Comparison of ENCODE assay signal across 13 cellular contexts in genomic region chr1:159889202-159889601, GRCh38. TPM values are rescaled to one million over a fixed set of nuclear protein-coding genes. Genes with fewer than 3 reads are reported as not detected.
A peak's percentile ranks its signal among the peaks of the same experiment; 100 is the strongest.
DNase-seq lines count a peak whose midpoint lies in the region; ATAC-seq, FAIRE-seq and TF ChIP-seq lines count a peak whose summit lies in the region.
"Had no signal": no experiment of that assay in that cellular context is flagged by ENCODE, and none has a peak within 500 bp of the region (broad histone marks: within the 10 kb centered on the region; RNA-seq: fewer than 3 reads in every experiment).

No MANE protein-coding gene starts in this region.

- 0 out of 5 replicates have a peak, but pooled peaks cover 0 to 4% of the 10 kb centered on the region in 2 experiments for H3K27me3 ChIP-seq in K562 (ENCODE audit: control insufficient read depth in 2 of 2, insufficient read depth in 2 of 2, low read length in 2 of 2)

- no peaks in the 10 kb centered on the region for H4K20me1 ChIP-seq in K562 (replicated peaks; ENCODE audit: control insufficient read depth, insufficient read depth, low read length)

- intact Hi-C loops in K562 (cut with micrococcal nuclease) = no loop called here

- no peak for ATAC-seq in K562
- ATAC-seq in stimulated activated memory B cell treated with anti-CD40 and anti-IgM and Interleukin-4, amounts not matched to agents 10 μg/mL and 1 μg/mL and 100 μg/mL, for 72 hours = peak; percentile 54
- no peak for ATAC-seq in GM18520 (IDR thresholded peaks at IDR 0.05; ENCODE audit: unreplicated experiment)
- no peak for ATAC-seq in HG03565 (IDR thresholded peaks at IDR 0.05; ENCODE audit: unreplicated experiment)
- ATAC-seq: activated CD8-positive, alpha-beta T cell treated with anti-CD3 and anti-CD28 coated beads, Interleukin-2, amount 10 ng/mL, durations not matched to agents 7 days and 5 days had no signal

- peak overlapping the region; percentile 80; the same call in 1 of the 2 replicates for H2AFZ ChIP-seq in K562 (ENCODE audit: low read depth, low read length)

- POLR2A ChIA-PET in K562 (lab: Yijun Ruan, JAX) = interaction anchor here (1.0 to 1.5 kb wide), 8 partner anchors 9 to 165 kb away, joined by 3 to 6 read pairs (median 4); partner anchors contain the start of gene CFAP45

- H3K9me3 Mint-ChIP-seq in IgD-negative memory B cell = no peaks in the 10 kb centered on the region
- H3K9me3 Mint-ChIP-seq in stimulated activated memory B cell treated with anti-CD40 and anti-IgM and Interleukin-4, amounts not matched to agents 10 μg/mL and 1 μg/mL and 100 μg/mL, for 72 hours = no peaks in the 10 kb centered on the region

- BruUV-seq in K562 (replicated peaks; lab: Mats Ljungman, UMichigan) = no TSS peak

- no peak for TF ChIP-seq RAD21 in K562 (CRISPR knock-in tag; conservative IDR thresholded peaks at IDR 0.05 in 1 of 2, IDR thresholded peaks at IDR 0.05 in 1 of 2)

- peak in 2 of 3 experiments; percentile 12 to 59 for DNase-seq in NCI-H1417 (lab: John Stamatoyannopoulos, UW)
- no peak for DNase-seq in NCI-H1417 treated with DMSO at 0.1 percent for 48 hours (lab: John Stamatoyannopoulos, UW)
- no peak for DNase-seq in K562 (ENCODE audit: extremely low read depth in 1 of 4, low spot score in 3 of 4)
- no peak for DNase-seq in superior temporal gyrus (ENCODE audit: extremely low spot score)
- DNase-seq: activated CD8-positive, alpha-beta T cell treated with anti-CD3 and anti-CD28 coated beads, Interleukin-2, amount 10 ng/mL, durations not matched to agents 7 days and 5 days; occipital lobe; T-helper 2 cell had no signal

- H3K9me3 ChIP-seq in K562 (replicated peaks; ENCODE audit: control insufficient read depth, insufficient read depth, low read depth, low read length) = no peaks in the 10 kb centered on the region

- H3K27ac Mint-ChIP-seq in IgD-negative memory B cell = peak overlapping the region in 2 of 3 donors; percentile 13 to 68
- H3K27ac Mint-ChIP-seq in stimulated activated memory B cell treated with anti-CD40 and anti-IgM and Interleukin-4, amounts not matched to agents 10 μg/mL and 1 μg/mL and 100 μg/mL, for 72 hours = peak overlapping the region; percentile 7
- H3K27ac Mint-ChIP-seq: activated CD8-positive, alpha-beta T cell treated with anti-CD3 and anti-CD28 coated beads, Interleukin-2, amount 10 ng/mL, durations not matched to agents 7 days and 5 days; activated naive CD8-positive, alpha-beta T cell had no signal

- TF ChIP-seq CTCF in K562 (IDR thresholded peaks at IDR 0.05 in 2 of 3, conservative IDR thresholded peaks at IDR 0.05 in 1 of 3; ENCODE audit: insufficient read depth in 2 of 3, low read depth in 1 of 3, low read length in 3 of 3) = no peak

- TF ChIP-seq EP300 in K562 (IDR thresholded peaks at IDR 0.05; ENCODE audit: low read length) = no peak

- FAIRE-seq in K562 (lab: Jason Lieb, UNC) = no peak
- FAIRE-seq: A204.1 had no signal

- no peak for TF ChIP-seq POLR2A in K562 (conservative IDR thresholded peaks at IDR 0.05)

- H3K4me1 ChIP-seq in K562 (replicated peaks in 1 of 2; ENCODE audit: control insufficient read depth in 2 of 2, insufficient read depth in 2 of 2, low read length in 2 of 2) = peaks cover 4 to 13% of the 10 kb centered on the region in 2 experiments; a peak in 3 of 5 replicates

- CTCF ChIA-PET in K562 (lab: Yijun Ruan, JAX; ENCODE audit: low intra/inter-chr PET ratio) = interaction anchor here (2.1 kb wide), 1 partner anchor 54 kb away, joined by 14 read pairs; no protein-coding TSS in a partner anchor

- H3K27me3 Mint-ChIP-seq in IgD-negative memory B cell = peaks cover 3% of the 10 kb centered on the region
- H3K27me3 Mint-ChIP-seq in stimulated activated memory B cell treated with anti-CD40 and anti-IgM and Interleukin-4, amounts not matched to agents 10 μg/mL and 1 μg/mL and 100 μg/mL, for 72 hours = no peaks in the 10 kb centered on the region
- H3K27me3 Mint-ChIP-seq: activated naive CD8-positive, alpha-beta T cell had no signal

- in situ Hi-C loops in K562 (cut with MboI) = no loop called here

- peak overlapping the region in 2 of 4 donors; percentile 15 to 34 for H3K4me3 Mint-ChIP-seq in IgD-negative memory B cell
- no peak overlapping the region for H3K4me3 Mint-ChIP-seq in stimulated activated memory B cell treated with anti-CD40 and anti-IgM and Interleukin-4, amounts not matched to agents 10 μg/mL and 1 μg/mL and 100 μg/mL, for 72 hours
- H3K4me3 Mint-ChIP-seq: activated CD8-positive, alpha-beta T cell treated with anti-CD3 and anti-CD28 coated beads, Interleukin-2, amount 10 ng/mL, durations not matched to agents 7 days and 5 days; activated naive CD8-positive, alpha-beta T cell had no signal

- no peak overlapping the region for H3K9ac ChIP-seq in K562 (ENCODE audit: insufficient read depth in 1 of 2, low read depth in 2 of 2, low read length in 2 of 2)

- peaks cover 22 to 28% (median 27%) of the 10 kb centered on the region in 3 donors for H3K4me1 Mint-ChIP-seq in IgD-negative memory B cell
- peaks cover 23% of the 10 kb centered on the region for H3K4me1 Mint-ChIP-seq in stimulated activated memory B cell treated with anti-CD40 and anti-IgM and Interleukin-4, amounts not matched to agents 10 μg/mL and 1 μg/mL and 100 μg/mL, for 72 hours

- 63% methylated on average over 4 of the region's 4 CpGs for WGBS in K562 (ENCODE audit: insufficient coverage, low coverage, missing lambda C conversion rate)

- no peaks in the 10 kb centered on the region for H3K36me3 ChIP-seq in K562 (ENCODE audit: control insufficient read depth, insufficient read depth, low read length)

- no peak overlapping the region for H3K4me2 ChIP-seq in K562 (ENCODE audit: insufficient read depth, low read length)

- no peaks in the 10 kb centered on the region for H3K9me1 ChIP-seq in K562 (ENCODE audit: control insufficient read depth, insufficient read depth, low read length)

- H3K79me2 ChIP-seq in K562 (ENCODE audit: control insufficient read depth, insufficient read depth, low read length) = no peaks in the 10 kb centered on the region

- H3K27ac ChIP-seq in K562 (ENCODE audit: extremely low read depth, low read depth, low read length) = no peak overlapping the region; the same call in 2 of the 3 replicates

- H3K4me3 ChIP-seq in K562 = no peak overlapping the region

- peaks cover 2% of the 10 kb centered on the region for H3K36me3 Mint-ChIP-seq in IgD-negative memory B cell
- H3K36me3 Mint-ChIP-seq in stimulated activated memory B cell treated with anti-CD40 and anti-IgM and Interleukin-4, amounts not matched to agents 10 μg/mL and 1 μg/mL and 100 μg/mL, for 72 hours = peaks cover 5% of the 10 kb centered on the region
- H3K36me3 Mint-ChIP-seq: activated naive CD8-positive, alpha-beta T cell had no signal

RNA-seq across cellular contexts. Expression of gene CFAP45, which starts 10.8 kb away (rescaled TPM):
- polyA plus RNA-seq in IgD-negative memory B cell (1.2 TPM), K562 (2011; rRNA removed) (0.85 and 1.5 TPM in 2 replicates), K562 (2014; fragmentation: Illumina TruSeq; extraction: Trizol) (1.6 and 2.0 TPM in 2 replicates), K562 (2014; fragmentation: Nextera tagmentation; extraction: Ambion mirVana) (1 to 10 TPM in 1 of 2 experiments, under 1 TPM in 1; 0.65 to 1.3 TPM), K562 (2014; rRNA removed) (1.0 and 2.4 TPM in 2 replicates)
- total RNA-seq in K562 (2011; cell fraction: chromatin; rRNA removed; ENCODE audit: low replicate concordance) = 1.8 and 2.4 TPM in 2 replicates
- 0.33 and 1.1 TPM in 2 replicates for total RNA-seq in K562 (2011; cell fraction: nucleolus; rRNA removed)
- total RNA-seq in K562 (2011; cell fraction: nucleoplasm; rRNA removed) = 1.2 and 2.4 TPM in 2 replicates
- total RNA-seq in K562 (2014; rRNA removed) (1.2 and 1.5 TPM in 2 replicates), K562 (2014; rRNA removed; fragmentation: Illumina TruSeq; extraction: Trizol) (1.2 and 1.7 TPM in 2 replicates), K562 (2015; rRNA removed; fragmentation: Illumina TruSeq; extraction: Trizol) (0.94 and 1.4 TPM in 2 replicates), K562 (2021) (0.72 and 1.6 TPM in 2 replicates)
- 0.43 and 0.59 TPM in 2 replicates for polyA plus RNA-seq in K562 (2011; cell fraction: cytosol; rRNA removed)
- 0.97 and 1.1 TPM in 2 replicates for polyA plus RNA-seq in K562 (2011; cell fraction: nucleus; rRNA removed)
- 0.91 and 1.0 TPM in 2 replicates for polyA plus RNA-seq in K562 (2012)
- 1.6 and 1.8 TPM in 2 replicates for polyA minus RNA-seq in K562 (2011; rRNA and poly(A)+ RNA removed)
- polyA minus RNA-seq in K562 (2011; cell fraction: cytosol; rRNA and poly(A)+ RNA removed) = 0.48 and 0.91 TPM in 2 replicates
- 0.40 and 0.89 TPM in 2 replicates for polyA minus RNA-seq in K562 (2011; cell fraction: nucleus; rRNA and poly(A)+ RNA removed)

RNA-seq across cellular contexts. Expression of gene VSIG8, which starts 26.7 kb away (rescaled TPM):
- polyA plus RNA-seq in IgD-negative memory B cell (not detected), K562 (2011; rRNA removed) (0.05 TPM in 1 of 2 replicates, not detected in the other), K562 (2014; fragmentation: Illumina TruSeq; extraction: Trizol) (not detected in 2 replicates), K562 (2014; fragmentation: Nextera tagmentation; extraction: Ambion mirVana) (not detected), K562 (2014; rRNA removed) (not detected in 2 replicates)
- not detected in 2 replicates for total RNA-seq in K562 (2011; cell fraction: chromatin; rRNA removed; ENCODE audit: low replicate concordance)
- total RNA-seq in K562 (2011; cell fraction: nucleolus; rRNA removed) = not detected in 2 replicates
- total RNA-seq in K562 (2011; cell fraction: nucleoplasm; rRNA removed) = not detected in 2 replicates
- total RNA-seq in K562 (2014; rRNA removed) (not detected in 2 replicates), K562 (2014; rRNA removed; fragmentation: Illumina TruSeq; extraction: Trizol) (not detected in 2 replicates), K562 (2015; rRNA removed; fragmentation: Illumina TruSeq; extraction: Trizol) (not detected in 2 replicates), K562 (2021) (not detected in 2 replicates)
- 0.07 TPM in 1 of 2 replicates, not detected in the other for polyA plus RNA-seq in K562 (2011; cell fraction: cytosol; rRNA removed)
- 0.10 TPM in 1 of 2 replicates, not detected in the other for polyA plus RNA-seq in K562 (2011; cell fraction: nucleus; rRNA removed)
- polyA plus RNA-seq in K562 (2012) = not detected in 2 replicates
- polyA minus RNA-seq in K562 (2011; rRNA and poly(A)+ RNA removed) = not detected in 2 replicates
- not detected in 2 replicates for polyA minus RNA-seq in K562 (2011; cell fraction: cytosol; rRNA and poly(A)+ RNA removed)
- polyA minus RNA-seq in K562 (2011; cell fraction: nucleus; rRNA and poly(A)+ RNA removed) = not detected in 2 replicates
- total RNA-seq: activated CD8-positive, alpha-beta T cell treated with anti-CD3 and anti-CD28 coated beads, Interleukin-2, amount 10 ng/mL, durations not matched to agents 7 days and 5 days; occipital lobe had no signal

RNA-seq across cellular contexts. Expression of gene TAGLN2, which starts 36.1 kb away (rescaled TPM):
- polyA plus RNA-seq in IgD-negative memory B cell (1,399 TPM), K562 (2011; rRNA removed) (414 and 518 TPM in 2 replicates), K562 (2014; fragmentation: Illumina TruSeq; extraction: Trizol) (565 and 573 TPM in 2 replicates), K562 (2014; fragmentation: Nextera tagmentation; extraction: Ambion mirVana) (100 to 1,000 TPM; 334 to 683 TPM), K562 (2014; rRNA removed) (455 and 456 TPM in 2 replicates)
- 38.5 and 101 TPM in 2 replicates for total RNA-seq in K562 (2011; cell fraction: chromatin; rRNA removed; ENCODE audit: low replicate concordance)
- total RNA-seq in K562 (2011; cell fraction: nucleolus; rRNA removed) = 100 and 103 TPM in 2 replicates
- 95.8 and 128 TPM in 2 replicates for total RNA-seq in K562 (2011; cell fraction: nucleoplasm; rRNA removed)
- total RNA-seq in K562 (2014; rRNA removed) (456 and 502 TPM in 2 replicates), K562 (2014; rRNA removed; fragmentation: Illumina TruSeq; extraction: Trizol) (180 and 192 TPM in 2 replicates), K562 (2015; rRNA removed; fragmentation: Illumina TruSeq; extraction: Trizol) (247 and 249 TPM in 2 replicates), K562 (2021) (498 and 506 TPM in 2 replicates)
- 883 and 1,031 TPM in 2 replicates for polyA plus RNA-seq in K562 (2011; cell fraction: cytosol; rRNA removed)
- polyA plus RNA-seq in K562 (2011; cell fraction: nucleus; rRNA removed) = 273 and 355 TPM in 2 replicates
- 571 and 615 TPM in 2 replicates for polyA plus RNA-seq in K562 (2012)
- polyA minus RNA-seq in K562 (2011; rRNA and poly(A)+ RNA removed) = 196 and 205 TPM in 2 replicates
- 239 and 243 TPM in 2 replicates for polyA minus RNA-seq in K562 (2011; cell fraction: cytosol; rRNA and poly(A)+ RNA removed)
- 47.4 and 74.8 TPM in 2 replicates for polyA minus RNA-seq in K562 (2011; cell fraction: nucleus; rRNA and poly(A)+ RNA removed)

RNA-seq across cellular contexts. Expression of gene IGSF9, which starts 56.2 kb away (rescaled TPM):
- polyA plus RNA-seq in IgD-negative memory B cell = 0.08 TPM
- 0.28 TPM in 1 of 2 replicates, not detected in the other for total RNA-seq in K562 (2011; cell fraction: chromatin; rRNA removed; ENCODE audit: low replicate concordance)
- total RNA-seq in K562 (2011; cell fraction: nucleolus; rRNA removed) = 0.13 and 0.17 TPM in 2 replicates
- total RNA-seq in K562 (2011; cell fraction: nucleoplasm; rRNA removed) = 0.15 and 0.29 TPM in 2 replicates
- 0.09 and 0.24 TPM in 2 replicates for total RNA-seq in K562 (2014; rRNA removed)
- total RNA-seq in K562 (2014; rRNA removed; fragmentation: Illumina TruSeq; extraction: Trizol) = 0.04 TPM in 1 of 2 replicates, not detected in the other
- 0.04 and 0.08 TPM in 2 replicates for total RNA-seq in K562 (2015; rRNA removed; fragmentation: Illumina TruSeq; extraction: Trizol)
- 0.29 and 0.34 TPM in 2 replicates for total RNA-seq in K562 (2021)
- 0.03 and 0.09 TPM in 2 replicates for polyA plus RNA-seq in K562 (2011; rRNA removed)
- 0.07 and 0.12 TPM in 2 replicates for polyA plus RNA-seq in K562 (2011; cell fraction: cytosol; rRNA removed)
- polyA plus RNA-seq in K562 (2011; cell fraction: nucleus; rRNA removed) = 0.38 TPM in 2 replicates
- polyA plus RNA-seq in K562 (2012) = 0.18 and 0.26 TPM in 2 replicates
- 0.19 and 0.22 TPM in 2 replicates for polyA plus RNA-seq in K562 (2014; fragmentation: Illumina TruSeq; extraction: Trizol)
- polyA plus RNA-seq in K562 (2014; fragmentation: Nextera tagmentation; extraction: Ambion mirVana) = under 1 TPM in 1 of 2 experiments, not detected in 1; 0.04 TPM
- polyA plus RNA-seq in K562 (2014; rRNA removed) = 0.25 and 0.31 TPM in 2 replicates
- polyA minus RNA-seq in K562 (2011; rRNA and poly(A)+ RNA removed) = 0.07 TPM in 1 of 2 replicates, not detected in the other
- polyA minus RNA-seq in K562 (2011; cell fraction: cytosol; rRNA and poly(A)+ RNA removed) = 0.19 TPM in 1 of 2 replicates, not detected in the other
- 0.11 and 0.13 TPM in 2 replicates for polyA minus RNA-seq in K562 (2011; cell fraction: nucleus; rRNA and poly(A)+ RNA removed)
- total RNA-seq: activated CD8-positive, alpha-beta T cell treated with anti-CD3 and anti-CD28 coated beads, Interleukin-2, amount 10 ng/mL, durations not matched to agents 7 days and 5 days had no signal

Comparison
In these comparisons a context has a peak if more than half of its experiments do, and no peak if none do; other contexts are left out.
1. DNase-seq: peak in NCI-H1417 (2 of 3); none in NCI-H1417 treated with DMSO at 0.1 percent for 48 hours (single experiment), K562 (0 of 4) and superior temporal gyrus (single experiment).